1 cellular context compared by ENCODE assay signal in the genomic region with DNA sequence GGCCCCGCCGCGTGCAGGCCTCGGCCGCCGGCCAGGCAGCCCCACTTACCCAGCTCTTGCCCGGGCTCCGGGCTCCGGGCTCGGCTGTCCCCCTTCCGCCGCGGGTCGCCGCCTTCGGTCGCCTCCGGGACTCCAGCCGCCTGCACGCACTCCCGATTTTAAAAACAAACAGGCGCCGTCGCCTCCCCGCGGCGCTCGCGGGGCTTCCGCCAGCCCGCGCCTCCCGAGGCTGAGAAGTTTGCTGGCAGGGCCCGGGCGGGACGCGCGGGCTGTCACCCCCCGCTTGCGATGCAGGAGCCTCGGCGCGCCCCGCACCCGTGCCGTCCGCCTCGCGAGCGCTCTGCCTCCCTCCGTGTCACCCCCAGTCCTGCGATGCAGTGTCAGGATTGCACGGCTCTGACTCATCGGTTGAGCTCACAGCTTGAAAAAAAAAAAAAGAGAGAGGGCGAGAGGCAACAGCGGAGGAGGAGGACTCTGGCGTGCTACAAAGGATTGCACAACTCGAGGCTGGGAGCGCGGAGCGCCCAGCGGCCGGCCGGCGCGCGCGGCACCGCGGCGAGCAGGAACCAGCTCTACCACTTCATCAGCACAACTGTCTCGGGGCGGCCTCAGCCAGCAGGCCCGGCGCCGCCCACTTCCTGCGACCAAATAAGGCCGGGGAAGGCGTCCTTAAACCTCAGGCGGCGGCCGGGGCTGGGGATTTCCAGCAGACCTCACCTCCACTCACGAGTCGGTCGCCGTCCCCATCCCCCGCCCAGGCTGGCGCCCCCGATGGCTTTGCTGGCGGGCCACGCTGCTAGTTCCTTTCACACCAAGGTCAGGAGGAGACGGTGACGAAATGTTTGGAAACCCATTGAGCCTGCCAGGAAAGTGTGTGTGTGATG.
TF ChIP-seq lines count a peak whose summit lies in the region.

No MANE protein-coding gene starts in this region.

TF ChIP-seq in HEK293, 187 proteins besides CTCF, POLR2A, EP300 and RAD21 (continued from another document):
- TF ChIP-seq TCF7L2 (IDR thresholded peaks at IDR 0.05; ENCODE audit: borderline replicate concordance, low read depth, low read length), result no peak
- peak; percentile 64; the same call in 1 of the 2 replicates for TF ChIP-seq TRIM28 (IDR thresholded peaks at IDR 0.05; ENCODE audit: borderline replicate concordance, low read length)
- no peak for TF ChIP-seq ZNF302 (tag by site-specific recombination; IDR thresholded peaks at IDR 0.05; ENCODE audit: low read depth)
- TF ChIP-seq, protein P1, sequence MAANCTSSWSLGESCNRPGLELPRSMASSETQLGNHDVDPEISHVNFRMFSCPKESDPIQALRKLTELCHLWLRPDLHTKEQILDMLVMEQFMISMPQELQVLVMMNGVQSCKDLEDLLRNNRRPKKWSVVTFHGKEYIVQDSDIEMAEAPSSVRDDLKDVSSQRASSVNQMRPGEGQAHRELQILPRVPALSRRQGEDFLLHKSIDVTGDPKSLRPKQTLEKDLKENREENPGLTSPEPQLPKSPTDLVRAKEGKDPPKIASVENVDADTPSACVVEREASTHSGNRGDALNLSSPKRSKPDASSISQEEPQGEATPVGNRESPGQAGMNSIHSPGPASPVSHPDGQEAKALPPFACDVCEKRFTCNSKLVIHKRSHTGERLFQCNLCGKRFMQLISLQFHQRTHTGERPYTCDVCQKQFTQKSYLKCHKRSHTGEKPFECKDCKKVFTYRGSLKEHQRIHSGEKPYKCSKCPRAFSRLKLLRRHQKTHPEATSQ (tag by site-specific recombination; IDR thresholded peaks at IDR 0.05), result no peak
- no peak for TF ChIP-seq IKZF3 (tag by site-specific recombination; IDR thresholded peaks at IDR 0.05)
- TF ChIP-seq, protein P2, sequence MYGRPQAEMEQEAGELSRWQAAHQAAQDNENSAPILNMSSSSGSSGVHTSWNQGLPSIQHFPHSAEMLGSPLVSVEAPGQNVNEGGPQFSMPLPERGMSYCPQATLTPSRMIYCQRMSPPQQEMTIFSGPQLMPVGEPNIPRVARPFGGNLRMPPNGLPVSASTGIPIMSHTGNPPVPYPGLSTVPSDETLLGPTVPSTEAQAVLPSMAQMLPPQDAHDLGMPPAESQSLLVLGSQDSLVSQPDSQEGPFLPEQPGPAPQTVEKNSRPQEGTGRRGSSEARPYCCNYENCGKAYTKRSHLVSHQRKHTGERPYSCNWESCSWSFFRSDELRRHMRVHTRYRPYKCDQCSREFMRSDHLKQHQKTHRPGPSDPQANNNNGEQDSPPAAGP (tag by site-specific recombination; IDR thresholded peaks at IDR 0.05), result 0 out of 2 replicates have a peak, but pooled peaks have one; percentile 72
- no peak for TF ChIP-seq ZFP3 (tag by site-specific recombination; IDR thresholded peaks at IDR 0.05; ENCODE audit: low read depth)
- no peak for TF ChIP-seq ZNF701 (tag by site-specific recombination; IDR thresholded peaks at IDR 0.05)
- TF ChIP-seq KLF10 (tag by site-specific recombination; IDR thresholded peaks at IDR 0.05), result no peak
- TF ChIP-seq YY1 (tag by site-specific recombination; IDR thresholded peaks at IDR 0.05), result no peak
- TF ChIP-seq, protein P3, sequence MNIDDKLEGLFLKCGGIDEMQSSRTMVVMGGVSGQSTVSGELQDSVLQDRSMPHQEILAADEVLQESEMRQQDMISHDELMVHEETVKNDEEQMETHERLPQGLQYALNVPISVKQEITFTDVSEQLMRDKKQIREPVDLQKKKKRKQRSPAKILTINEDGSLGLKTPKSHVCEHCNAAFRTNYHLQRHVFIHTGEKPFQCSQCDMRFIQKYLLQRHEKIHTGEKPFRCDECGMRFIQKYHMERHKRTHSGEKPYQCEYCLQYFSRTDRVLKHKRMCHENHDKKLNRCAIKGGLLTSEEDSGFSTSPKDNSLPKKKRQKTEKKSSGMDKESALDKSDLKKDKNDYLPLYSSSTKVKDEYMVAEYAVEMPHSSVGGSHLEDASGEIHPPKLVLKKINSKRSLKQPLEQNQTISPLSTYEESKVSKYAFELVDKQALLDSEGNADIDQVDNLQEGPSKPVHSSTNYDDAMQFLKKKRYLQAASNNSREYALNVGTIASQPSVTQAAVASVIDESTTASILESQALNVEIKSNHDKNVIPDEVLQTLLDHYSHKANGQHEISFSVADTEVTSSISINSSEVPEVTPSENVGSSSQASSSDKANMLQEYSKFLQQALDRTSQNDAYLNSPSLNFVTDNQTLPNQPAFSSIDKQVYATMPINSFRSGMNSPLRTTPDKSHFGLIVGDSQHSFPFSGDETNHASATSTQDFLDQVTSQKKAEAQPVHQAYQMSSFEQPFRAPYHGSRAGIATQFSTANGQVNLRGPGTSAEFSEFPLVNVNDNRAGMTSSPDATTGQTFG (tag by site-specific recombination; IDR thresholded peaks at IDR 0.05; ENCODE audit: borderline replicate concordance), result no peak
- TF ChIP-seq ZNF19 (tag by site-specific recombination; IDR thresholded peaks at IDR 0.05; ENCODE audit: low read depth), result no peak
